Comparison of ENCODE assay signal across 19 cellular contexts in genomic region chr20:36455972-36456625, GRCh38.
DNase-seq lines count a peak whose midpoint lies in the region; ATAC-seq and TF ChIP-seq lines count a peak whose summit lies in the region.
"Had no signal": no experiment of that assay in that cellular context is flagged by ENCODE, and none has a peak within 500 bp of the region (broad histone marks: within the 10 kb centered on the region; RNA-seq: fewer than 3 reads in every experiment).

No MANE protein-coding gene starts in this region.

- peak overlapping the region; percentile 16 for H3K27ac Mint-ChIP-seq in activated CD4-positive, alpha-beta T cell treated with anti-CD3 and anti-CD28 coated beads, Interleukin-2, amount 10 ng/mL, durations not matched to agents 7 days and 5 days
- H3K27ac Mint-ChIP-seq in brain (peak overlapping the region; percentile 59 to 96 (median 87)), nephron (peak overlapping the region; percentile 23 to 72 (median 47))

- no peak overlapping the region for H3K4me3 Mint-ChIP-seq in activated CD4-positive, alpha-beta T cell treated with anti-CD3 and anti-CD28 coated beads, Interleukin-2, amount 10 ng/mL, durations not matched to agents 7 days and 5 days
- H3K4me3 Mint-ChIP-seq in brain (peak overlapping the region in 2 of 5 experiments; percentile 22 to 63), nephron (peak overlapping the region in 2 of 3 experiments; percentile 18 to 21)

- no peak for ATAC-seq in HG02973 (IDR thresholded peaks at IDR 0.05; ENCODE audit: unreplicated experiment)
- ATAC-seq: PC-3 had no signal

- H3K9me3 Mint-ChIP-seq in activated CD4-positive, alpha-beta T cell treated with anti-CD3 and anti-CD28 coated beads, Interleukin-2, amount 10 ng/mL, durations not matched to agents 7 days and 5 days = no peaks in the 10 kb centered on the region
- peaks cover 0 to 6% (median 0%) of the 10 kb centered on the region in 5 experiments for H3K9me3 Mint-ChIP-seq in brain
- H3K9me3 Mint-ChIP-seq in nephron = no peaks in the 10 kb centered on the region

- POLR2A ChIA-PET in activated CD4-positive, alpha-beta T cell treated with anti-CD3 and anti-CD28 coated beads, Interleukin-2, amount 10 ng/mL, durations not matched to agents 7 days and 5 days (lab: Charles Lee) = no interaction called here

- H3K27me3 Mint-ChIP-seq in activated CD4-positive, alpha-beta T cell treated with anti-CD3 and anti-CD28 coated beads, Interleukin-2, amount 10 ng/mL, durations not matched to agents 7 days and 5 days = peaks cover 2% of the 10 kb centered on the region
- H3K27me3 Mint-ChIP-seq in brain = no peaks in the 10 kb centered on the region
- no peaks in the 10 kb centered on the region for H3K27me3 Mint-ChIP-seq in nephron (ENCODE audit: low read depth)

- H3K4me1 Mint-ChIP-seq in activated CD4-positive, alpha-beta T cell treated with anti-CD3 and anti-CD28 coated beads, Interleukin-2, amount 10 ng/mL, durations not matched to agents 7 days and 5 days = peaks cover 6% of the 10 kb centered on the region
- H3K4me1 Mint-ChIP-seq in brain = peaks cover 32% of the 10 kb centered on the region
- H3K4me1 Mint-ChIP-seq in nephron = peaks cover 25% of the 10 kb centered on the region

- H3K36me3 ChIP-seq in testis (ENCODE audit: low read depth, missing control alignments) (no peaks in the 10 kb centered on the region), ovary (no peaks in the 10 kb centered on the region)
- H3K36me3 ChIP-seq: HAP-1 had no signal

- H3K9me3 ChIP-seq in testis = no peaks in the 10 kb centered on the region
- H3K9me3 ChIP-seq in ovary = no peaks in the 10 kb centered on the region
- H3K9me3 ChIP-seq: HAP-1 had no signal

- H3K4me1 ChIP-seq in testis (peaks cover 21% of the 10 kb centered on the region), ovary (ENCODE audit: insufficient read depth) (peaks cover 6% of the 10 kb centered on the region)

- TF ChIP-seq POLR2A in testis (IDR thresholded peaks at IDR 0.05) = no peak
- no peak for TF ChIP-seq POLR2A in ovary (IDR thresholded peaks at IDR 0.05)

- H3K27ac ChIP-seq in testis (peak overlapping the region; percentile 41 to 55), ovary (no peak overlapping the region)

- no peaks in the 10 kb centered on the region for H3K36me3 Mint-ChIP-seq in activated CD4-positive, alpha-beta T cell treated with anti-CD3 and anti-CD28 coated beads, Interleukin-2, amount 10 ng/mL, durations not matched to agents 7 days and 5 days (ENCODE audit: low read depth)
- H3K36me3 Mint-ChIP-seq in brain (peaks cover 8% of the 10 kb centered on the region), nephron (ENCODE audit: low read depth) (no peaks in the 10 kb centered on the region)
- H3K36me3 Mint-ChIP-seq: CD14-positive monocyte had no signal

- WGBS in testis, 2 donors = 80 to 87% methylated on average over 9 of the region's 9 CpGs
- 84 to 86% (median 86%) methylated on average over 9 of the region's 9 CpGs for WGBS in ovary, 3 donors

- TF ChIP-seq EP300 in ovary (IDR thresholded peaks at IDR 0.05) = no peak

- TF ChIP-seq CTCF in brain (conservative IDR thresholded peaks at IDR 0.05) (no peak), nephron (IDR thresholded peaks at IDR 0.05; ENCODE audit: unreplicated experiment in 3 of 3) (no peak), testis (IDR thresholded peaks at IDR 0.05) (no peak), ovary (IDR thresholded peaks at IDR 0.05) (no peak)

- DNase-seq in activated CD4-positive, alpha-beta T cell treated with anti-CD3 and anti-CD28 coated beads, Interleukin-2, amount 10 ng/mL, durations not matched to agents 7 days and 5 days = no peak
- no peak for DNase-seq in activated CD4-positive, alpha-beta T cell treated with anti-CD3 and anti-CD28 coated beads, Interleukin-2, amount 50 U/mL, for 48 hours
- DNase-seq in testis = no peak
- no peak for DNase-seq in NCI-H2171 treated with DMSO at 0.1 percent for 48 hours (lab: John Stamatoyannopoulos, UW)
- no peak for DNase-seq in ovary
- DNase-seq: 8988T, DMS79 treated with DMSO at 0.1 percent for 48 hours, NCI-H1417, NCI-H187 treated with DMSO at 0.1 percent for 48 hours, NCI-H226, NCI-H524, PC-3, RPMI8226, SHP77 treated with DMSO at 0.1 percent for 48 hours had no signal

- H3K4me3 ChIP-seq in testis = no peak overlapping the region
- H3K4me3 ChIP-seq in ovary = no peak overlapping the region
- H3K4me3 ChIP-seq: HAP-1 had no signal

- CTCF ChIA-PET in activated CD4-positive, alpha-beta T cell treated with anti-CD3 and anti-CD28 coated beads, Interleukin-2, amount 10 ng/mL, durations not matched to agents 7 days and 5 days (lab: Charles Lee) = interaction anchor here (0.5 kb wide), 1 partner anchor 26 kb away, joined by 4 read pairs; no protein-coding TSS in a partner anchor

- intact Hi-C loops in testis (cut with DNase I; ENCODE audit: low total_unique reads) (no loop called here), ovary (cut with DNase I) (no loop called here)

- H3K27me3 ChIP-seq in testis (no peaks in the 10 kb centered on the region), ovary (no peaks in the 10 kb centered on the region)

Comparison
In these comparisons a context has a peak if more than half of its experiments do, and no peak if none do; other contexts are left out.
1. H3K27ac Mint-ChIP-seq: peak in every context shown above with its lines; median percentile 87 in brain; 47 in nephron; 16 in activated CD4-positive, alpha-beta T cell treated with anti-CD3 and anti-CD28 coated beads, Interleukin-2, amount 10 ng/mL, durations not matched to agents 7 days and 5 days.
2. H3K27ac ChIP-seq: peak in testis (2 of 2); none in ovary (0 of 2).